In the genomic region with DNA sequence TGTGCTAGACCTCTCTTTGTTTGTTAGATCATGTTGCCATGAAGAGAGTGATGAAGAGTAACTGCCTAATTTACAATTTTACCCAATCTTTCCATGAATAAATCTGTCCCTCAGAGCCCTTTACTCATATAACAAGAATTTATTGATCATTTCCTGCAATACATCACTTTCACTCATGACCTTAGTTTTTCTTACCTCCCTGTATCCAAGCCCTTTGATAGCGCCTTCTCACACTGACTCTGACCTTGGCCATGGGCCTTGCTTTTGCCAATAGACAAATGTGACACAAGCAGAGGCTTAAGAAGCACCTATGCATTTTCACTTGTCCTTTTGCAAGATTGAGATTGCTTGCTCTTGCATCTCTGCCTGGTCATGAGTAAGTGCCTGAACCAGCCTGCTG, we compare ENCODE assay signal across 19 cellular contexts.
DNase-seq lines count a peak whose midpoint lies in the region; ATAC-seq and TF ChIP-seq lines count a peak whose summit lies in the region.
"Had no signal": no experiment of that assay in that cellular context is flagged by ENCODE, and none has a peak within 500 bp of the region (broad histone marks: within the 10 kb centered on the region; RNA-seq: fewer than 3 reads in every experiment).

No MANE protein-coding gene starts in this region.

- ATAC-seq in HG02642 (IDR thresholded peaks at IDR 0.05; ENCODE audit: poor library complexity, unreplicated experiment) (no peak), HG03095 (IDR thresholded peaks at IDR 0.05; ENCODE audit: unreplicated experiment) (no peak)
- ATAC-seq in activated CD4-positive, alpha-beta T cell treated with anti-CD3 and anti-CD28 coated beads for 36 hours: no peak
- ATAC-seq: A549 had no signal

- DNase-seq in Calu3: peak; percentile 14
- peak; percentile 32 for DNase-seq in fibroblast of gingiva (ENCODE audit: low read depth)
- DNase-seq in mucosa of gallbladder (ENCODE audit: low spot score): peak; percentile 31
- DNase-seq in DMS153 (lab: John Stamatoyannopoulos, UW): no peak
- DNase-seq in activated CD4-positive, alpha-beta T cell treated with anti-CD3 and anti-CD28 coated beads for 36 hours: no peak
- DNase-seq: CD4-positive, CD25-positive, alpha-beta regulatory T cell; GOT3; HCEC 1CT; KBM-7; MV-4-11; NCI-H1105; NCI-H1436 treated with DMSO at 0.1 percent for 48 hours; NCI-H187 treated with DMSO at 0.1 percent for 48 hours; NCI-H524; NCI-H774; SIG-M5 had no signal

- no peaks in the 10 kb centered on the region for H3K27me3 Mint-ChIP-seq in Calu3 (ENCODE audit: unreplicated experiment)
- H3K27me3 Mint-ChIP-seq in activated CD4-positive, alpha-beta T cell treated with anti-CD3 and anti-CD28 coated beads for 36 hours: no peaks in the 10 kb centered on the region
- H3K27me3 Mint-ChIP-seq: CD4-positive, CD25-positive, alpha-beta regulatory T cell had no signal

- peaks cover 21% of the 10 kb centered on the region for H3K4me1 Mint-ChIP-seq in Calu3 (ENCODE audit: low read depth, unreplicated experiment)
- no peaks in the 10 kb centered on the region for H3K4me1 Mint-ChIP-seq in activated CD4-positive, alpha-beta T cell treated with anti-CD3 and anti-CD28 coated beads for 36 hours
- H3K4me1 Mint-ChIP-seq: CD4-positive, CD25-positive, alpha-beta regulatory T cell had no signal

- POLR2A ChIA-PET in activated CD4-positive, alpha-beta T cell treated with anti-CD3 and anti-CD28 coated beads for 36 hours (lab: Charles Lee): no interaction called here

- H3K4me3 Mint-ChIP-seq in Calu3 (ENCODE audit: low read depth, unreplicated experiment): no peak overlapping the region
- H3K4me3 Mint-ChIP-seq in activated CD4-positive, alpha-beta T cell treated with anti-CD3 and anti-CD28 coated beads for 36 hours: no peak overlapping the region

- intact Hi-C loops in Calu3 (cut with micrococcal nuclease; ENCODE audit: unreplicated experiment): loop anchor here (5.0 kb wide), 1 partner anchor 111 kb away; no protein-coding TSS in a partner anchor
- intact Hi-C loops in activated CD4-positive, alpha-beta T cell treated with anti-CD3 and anti-CD28 coated beads for 36 hours (cut with DNase I, micrococcal nuclease): no loop called here

- no peak for TF ChIP-seq CTCF in Calu3 (IDR thresholded peaks at IDR 0.05; ENCODE audit: unreplicated experiment)

- no peak overlapping the region for H3K27ac Mint-ChIP-seq in Calu3 (ENCODE audit: unreplicated experiment)
- H3K27ac Mint-ChIP-seq in activated CD4-positive, alpha-beta T cell treated with anti-CD3 and anti-CD28 coated beads for 36 hours: no peak overlapping the region
- H3K27ac Mint-ChIP-seq: CD4-positive, CD25-positive, alpha-beta regulatory T cell had no signal

- no peaks in the 10 kb centered on the region for H3K36me3 Mint-ChIP-seq in Calu3 (ENCODE audit: insufficient read depth, unreplicated experiment)
- H3K36me3 Mint-ChIP-seq in activated CD4-positive, alpha-beta T cell treated with anti-CD3 and anti-CD28 coated beads for 36 hours (ENCODE audit: low read depth): no peaks in the 10 kb centered on the region
- H3K36me3 Mint-ChIP-seq: CD4-positive, CD25-positive, alpha-beta regulatory T cell had no signal

- CTCF ChIA-PET in Calu3 (lab: Charles Lee): no interaction called here
- CTCF ChIA-PET in activated CD4-positive, alpha-beta T cell treated with anti-CD3 and anti-CD28 coated beads for 36 hours (lab: Charles Lee): no interaction called here

- H3K9me3 Mint-ChIP-seq in Calu3 (ENCODE audit: low read depth, unreplicated experiment): peaks cover 2% of the 10 kb centered on the region
- no peaks in the 10 kb centered on the region for H3K9me3 Mint-ChIP-seq in activated CD4-positive, alpha-beta T cell treated with anti-CD3 and anti-CD28 coated beads for 36 hours (ENCODE audit: low read depth)

- no TSS peak for BruUV-seq in Calu3 (replicated peaks; lab: Mats Ljungman, UMichigan)

Comparison
In these comparisons a context has a peak if more than half of its experiments do, and no peak if none do; other contexts are left out.
1. DNase-seq: peak in Calu3 (single experiment), fibroblast of gingiva (single experiment) and mucosa of gallbladder (single experiment); none in DMS153 (single experiment) and activated CD4-positive, alpha-beta T cell treated with anti-CD3 and anti-CD28 coated beads for 36 hours (single experiment).